Comparison of ENCODE assay signal across 9 cellular contexts in genomic region chr10:75191821-75192568, GRCh38. TPM values are rescaled to one million over a fixed set of nuclear protein-coding genes. Genes with fewer than 3 reads are reported as not detected.
DNase-seq lines count a peak whose midpoint lies in the region; ATAC-seq, FAIRE-seq and TF ChIP-seq lines count a peak whose summit lies in the region.
"Had no signal": no experiment of that assay in that cellular context is flagged by ENCODE, and none has a peak within 500 bp of the region (broad histone marks: within the 10 kb centered on the region; RNA-seq: fewer than 3 reads in every experiment).

No MANE protein-coding gene starts in this region.

- CTCF ChIA-PET in Calu3 (lab: Charles Lee): interaction anchor here (0.9 kb wide), 1 partner anchor 44 kb away, joined by 4 read pairs; the partner anchor contains the start of gene COMTD1

- H3K27me3 Mint-ChIP-seq in Calu3 (ENCODE audit: unreplicated experiment): no peaks in the 10 kb centered on the region

- BruUV-seq in Calu3 (replicated peaks; lab: Mats Ljungman, UMichigan): no TSS peak

- no peak for FAIRE-seq in pancreas (lab: Jason Lieb, UNC)
- FAIRE-seq: GM12878 had no signal

- H3K4me3 Mint-ChIP-seq in Calu3 (ENCODE audit: low read depth, unreplicated experiment): peak overlapping the region; percentile 28

- DNase-seq in Calu3: peak; percentile 58
- DNase-seq in RPMI7951 (ENCODE audit: low read depth): peak; percentile 67
- peak; percentile 76 for DNase-seq in fibroblast of the conjunctiva (ENCODE audit: low read depth)
- peak in 5 of 6 donors; percentile 49 to 68 (median 55) for DNase-seq in pancreas
- no peak for DNase-seq in NCI-H1694 (lab: John Stamatoyannopoulos, UW)
- no peak for DNase-seq in T-helper 2 cell

- peak overlapping the region in 3 of 4 donors; percentile 4 to 74 (median 54) for H3K27ac ChIP-seq in pancreas

- H3K9me3 ChIP-seq in pancreas: no peaks in the 10 kb centered on the region

- ATAC-seq in pancreas: peak; percentile 89 to 95 (median 93)
- no peak for ATAC-seq in GM18868 (IDR thresholded peaks at IDR 0.05; ENCODE audit: unreplicated experiment)
- no peak for ATAC-seq in GM21360 (IDR thresholded peaks at IDR 0.05; ENCODE audit: unreplicated experiment)
- ATAC-seq: GM12878 had no signal

- no peak overlapping the region for H3K4me3 ChIP-seq in pancreas
- H3K4me3 ChIP-seq: GM12878 had no signal

- H3K9me3 Mint-ChIP-seq in Calu3 (ENCODE audit: low read depth, unreplicated experiment): no peaks in the 10 kb centered on the region

- intact Hi-C loops in Calu3 (cut with micrococcal nuclease; ENCODE audit: unreplicated experiment) (no loop called here), pancreas (cut with DNase I) (no loop called here)

- H3K27me3 ChIP-seq in pancreas: no peaks in the 10 kb centered on the region

- H3K36me3 ChIP-seq in pancreas: no peaks in the 10 kb centered on the region

- 17 to 18% methylated on average over 10 of the region's 10 CpGs for WGBS in pancreas, 2 donors

- H3K4me1 Mint-ChIP-seq in Calu3 (ENCODE audit: low read depth, unreplicated experiment): peaks cover 8% of the 10 kb centered on the region

- H3K27ac Mint-ChIP-seq in Calu3 (ENCODE audit: unreplicated experiment): peak overlapping the region; percentile 35

- peaks cover 0 to 12% (median 4%) of the 10 kb centered on the region in 3 donors for H3K4me1 ChIP-seq in pancreas

- TF ChIP-seq CTCF in Calu3 (IDR thresholded peaks at IDR 0.05; ENCODE audit: unreplicated experiment): no peak
- TF ChIP-seq CTCF in pancreas (IDR thresholded peaks at IDR 0.05): no peak

- H3K36me3 Mint-ChIP-seq in Calu3 (ENCODE audit: insufficient read depth, unreplicated experiment): no peaks in the 10 kb centered on the region

RNA-seq across cellular contexts. Expression of gene VDAC2, which starts 18.6 kb away (rescaled TPM):
- total RNA-seq in Calu3 (2022) (243 and 254 TPM in 2 replicates), pancreas (100 to 1,000 TPM in 3 of 6 donors, 10 to 100 TPM in 3; 79.4 to 113 (median 96.4) TPM)
- 160 and 164 TPM in 2 replicates for total RNA-seq in RPMI7951 (2014; rRNA removed; shearing (Covaris generic))
- 10 to 100 TPM; 56.6 to 81.9 TPM for polyA plus RNA-seq in pancreas

RNA-seq across cellular contexts. Expression of gene COMTD1, which starts 43.8 kb away (rescaled TPM):
- total RNA-seq in Calu3 (2022): 52.4 and 67.6 TPM in 2 replicates
- 3.5 and 9.1 TPM in 2 replicates for total RNA-seq in RPMI7951 (2014; rRNA removed; shearing (Covaris generic))
- 10 to 100 TPM; 54.1 to 99.4 (median 64.0) TPM for total RNA-seq in pancreas
- polyA plus RNA-seq in pancreas: 100 to 1,000 TPM; 153 to 318 TPM

Comparison
In these comparisons a context has a peak if more than half of its experiments do, and no peak if none do; other contexts are left out.
1. DNase-seq: peak in Calu3 (single experiment), RPMI7951 (single experiment), fibroblast of the conjunctiva (single experiment) and pancreas (5 of 6); none in NCI-H1694 (single experiment) and T-helper 2 cell (0 of 5).
2. ATAC-seq: peak in pancreas (4 of 4); none in GM18868 (single experiment) and GM21360 (single experiment).